In the genomic region with DNA sequence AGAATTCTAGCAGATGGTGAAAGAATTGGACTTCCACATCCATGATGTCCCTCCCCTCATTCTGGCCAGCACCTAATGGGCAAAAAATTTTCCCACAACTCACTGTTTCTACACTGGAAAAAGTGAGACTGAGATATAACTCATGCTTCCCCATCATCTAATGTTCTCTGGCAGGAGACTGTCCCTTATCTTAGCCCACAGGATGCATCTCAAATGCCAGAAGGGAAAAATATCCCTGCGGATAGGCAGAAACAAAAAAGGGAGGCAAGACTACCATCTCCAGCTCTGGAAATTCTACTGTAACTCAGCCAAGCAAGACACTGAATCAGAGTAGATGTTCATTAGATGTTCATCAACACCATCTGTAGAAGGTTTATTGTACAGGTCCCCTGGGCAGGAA, we compare ENCODE assay signal across 1 cellular context.
TF ChIP-seq lines count a peak whose summit lies in the region.

No MANE protein-coding gene starts in this region.

TF ChIP-seq in GM12878, 131 proteins besides CTCF, POLR2A, EP300 and RAD21:
- TF ChIP-seq, protein P1, sequence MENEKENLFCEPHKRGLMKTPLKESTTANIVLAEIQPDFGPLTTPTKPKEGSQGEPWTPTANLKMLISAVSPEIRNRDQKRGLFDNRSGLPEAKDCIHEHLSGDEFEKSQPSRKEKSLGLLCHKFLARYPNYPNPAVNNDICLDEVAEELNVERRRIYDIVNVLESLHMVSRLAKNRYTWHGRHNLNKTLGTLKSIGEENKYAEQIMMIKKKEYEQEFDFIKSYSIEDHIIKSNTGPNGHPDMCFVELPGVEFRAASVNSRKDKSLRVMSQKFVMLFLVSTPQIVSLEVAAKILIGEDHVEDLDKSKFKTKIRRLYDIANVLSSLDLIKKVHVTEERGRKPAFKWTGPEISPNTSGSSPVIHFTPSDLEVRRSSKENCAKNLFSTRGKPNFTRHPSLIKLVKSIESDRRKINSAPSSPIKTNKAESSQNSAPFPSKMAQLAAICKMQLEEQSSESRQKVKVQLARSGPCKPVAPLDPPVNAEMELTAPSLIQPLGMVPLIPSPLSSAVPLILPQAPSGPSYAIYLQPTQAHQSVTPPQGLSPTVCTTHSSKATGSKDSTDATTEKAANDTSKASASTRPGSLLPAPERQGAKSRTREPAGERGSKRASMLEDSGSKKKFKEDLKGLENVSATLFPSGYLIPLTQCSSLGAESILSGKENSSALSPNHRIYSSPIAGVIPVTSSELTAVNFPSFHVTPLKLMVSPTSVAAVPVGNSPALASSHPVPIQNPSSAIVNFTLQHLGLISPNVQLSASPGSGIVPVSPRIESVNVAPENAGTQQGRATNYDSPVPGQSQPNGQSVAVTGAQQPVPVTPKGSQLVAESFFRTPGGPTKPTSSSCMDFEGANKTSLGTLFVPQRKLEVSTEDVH (IDR thresholded peaks at IDR 0.05; ENCODE audit: low read depth, partially characterized antibody), result no peak
- peak; percentile 14; the same call in 1 of the 2 replicates for TF ChIP-seq EED (IDR thresholded peaks at IDR 0.05; ENCODE audit: low read depth)
